Comparison of ENCODE assay signal across 2 cellular contexts in the genomic region with DNA sequence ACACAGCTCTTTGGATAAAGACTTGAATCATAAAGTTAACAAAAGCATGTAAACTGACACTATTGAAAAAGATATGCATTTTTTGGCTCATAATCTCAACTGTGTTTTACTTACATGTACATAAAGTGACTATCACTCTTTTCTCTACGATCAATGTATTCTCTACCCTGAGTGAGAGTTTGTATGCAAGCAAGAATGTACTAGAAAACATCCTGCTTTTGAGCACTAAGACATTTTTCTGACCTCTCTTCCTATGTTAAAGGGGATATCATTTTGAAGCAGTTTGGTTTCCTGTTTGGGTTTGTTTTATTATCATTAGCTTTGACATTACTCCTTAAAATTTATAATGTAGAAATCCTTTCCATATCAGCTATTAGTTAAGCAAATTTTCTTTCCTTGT.
TF ChIP-seq lines count a peak whose summit lies in the region.

No MANE protein-coding gene starts in this region.

TF ChIP-seq in K562, 482 proteins besides CTCF, POLR2A, EP300 and RAD21:
- no peak for TF ChIP-seq LARP7 (IDR thresholded peaks at IDR 0.05)
- TF ChIP-seq NFE2L1 (tag; IDR thresholded peaks at IDR 0.05; ENCODE audit: borderline replicate concordance, low read depth): no peak
- no peak for TF ChIP-seq HSF4 (CRISPR knock-in tag; IDR thresholded peaks at IDR 0.05; ENCODE audit: borderline replicate concordance)
- TF ChIP-seq ZKSCAN1 (IDR thresholded peaks at IDR 0.05; ENCODE audit: low read depth, low read length): no peak
- TF ChIP-seq MEF2A (IDR thresholded peaks at IDR 0.05; ENCODE audit: control insufficient read depth, low read depth, low read length): no peak
- no peak for TF ChIP-seq RBM17 (IDR thresholded peaks at IDR 0.05; ENCODE audit: borderline replicate concordance, low read depth, low read length)
- no peak for TF ChIP-seq TAF1 (IDR thresholded peaks at IDR 0.05; ENCODE audit: control insufficient read depth, extremely low read depth, insufficient read depth, low read length, severe bottlenecking)
- TF ChIP-seq, protein P1, sequence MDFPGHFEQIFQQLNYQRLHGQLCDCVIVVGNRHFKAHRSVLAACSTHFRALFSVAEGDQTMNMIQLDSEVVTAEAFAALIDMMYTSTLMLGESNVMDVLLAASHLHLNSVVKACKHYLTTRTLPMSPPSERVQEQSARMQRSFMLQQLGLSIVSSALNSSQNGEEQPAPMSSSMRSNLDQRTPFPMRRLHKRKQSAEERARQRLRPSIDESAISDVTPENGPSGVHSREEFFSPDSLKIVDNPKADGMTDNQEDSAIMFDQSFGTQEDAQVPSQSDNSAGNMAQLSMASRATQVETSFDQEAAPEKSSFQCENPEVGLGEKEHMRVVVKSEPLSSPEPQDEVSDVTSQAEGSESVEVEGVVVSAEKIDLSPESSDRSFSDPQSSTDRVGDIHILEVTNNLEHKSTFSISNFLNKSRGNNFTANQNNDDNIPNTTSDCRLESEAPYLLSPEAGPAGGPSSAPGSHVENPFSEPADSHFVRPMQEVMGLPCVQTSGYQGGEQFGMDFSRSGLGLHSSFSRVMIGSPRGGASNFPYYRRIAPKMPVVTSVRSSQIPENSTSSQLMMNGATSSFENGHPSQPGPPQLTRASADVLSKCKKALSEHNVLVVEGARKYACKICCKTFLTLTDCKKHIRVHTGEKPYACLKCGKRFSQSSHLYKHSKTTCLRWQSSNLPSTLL (IDR thresholded peaks at IDR 0.05): no peak
- TF ChIP-seq MAFK (IDR thresholded peaks at IDR 0.05; ENCODE audit: low read length): no peak
- TF ChIP-seq ZNF121 (CRISPR knock-in tag; conservative IDR thresholded peaks at IDR 0.05): no peak
- TF ChIP-seq ELF4 (CRISPR knock-in tag; IDR thresholded peaks at IDR 0.05): no peak
- TF ChIP-seq, protein P2, sequence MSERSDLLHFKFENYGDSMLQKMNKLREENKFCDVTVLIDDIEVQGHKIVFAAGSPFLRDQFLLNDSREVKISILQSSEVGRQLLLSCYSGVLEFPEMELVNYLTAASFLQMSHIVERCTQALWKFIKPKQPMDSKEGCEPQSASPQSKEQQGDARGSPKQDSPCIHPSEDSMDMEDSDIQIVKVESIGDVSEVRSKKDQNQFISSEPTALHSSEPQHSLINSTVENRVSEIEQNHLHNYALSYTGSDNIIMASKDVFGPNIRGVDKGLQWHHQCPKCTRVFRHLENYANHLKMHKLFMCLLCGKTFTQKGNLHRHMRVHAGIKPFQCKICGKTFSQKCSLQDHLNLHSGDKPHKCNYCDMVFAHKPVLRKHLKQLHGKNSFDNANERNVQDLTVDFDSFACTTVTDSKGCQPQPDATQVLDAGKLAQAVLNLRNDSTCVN (CRISPR knock-in tag; IDR thresholded peaks at IDR 0.05): no peak
- no peak for TF ChIP-seq RBM25 (IDR thresholded peaks at IDR 0.05; ENCODE audit: low read depth, low read length, severe bottlenecking)
- TF ChIP-seq RBM22 (IDR thresholded peaks at IDR 0.05; ENCODE audit: low read depth, low read length, poor library complexity, severe bottlenecking): no peak
- no peak for TF ChIP-seq MECOM (CRISPR knock-in tag; IDR thresholded peaks at IDR 0.05)
- TF ChIP-seq, protein P3, sequence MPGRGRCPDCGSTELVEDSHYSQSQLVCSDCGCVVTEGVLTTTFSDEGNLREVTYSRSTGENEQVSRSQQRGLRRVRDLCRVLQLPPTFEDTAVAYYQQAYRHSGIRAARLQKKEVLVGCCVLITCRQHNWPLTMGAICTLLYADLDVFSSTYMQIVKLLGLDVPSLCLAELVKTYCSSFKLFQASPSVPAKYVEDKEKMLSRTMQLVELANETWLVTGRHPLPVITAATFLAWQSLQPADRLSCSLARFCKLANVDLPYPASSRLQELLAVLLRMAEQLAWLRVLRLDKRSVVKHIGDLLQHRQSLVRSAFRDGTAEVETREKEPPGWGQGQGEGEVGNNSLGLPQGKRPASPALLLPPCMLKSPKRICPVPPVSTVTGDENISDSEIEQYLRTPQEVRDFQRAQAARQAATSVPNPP (IDR thresholded peaks at IDR 0.05; ENCODE audit: borderline replicate concordance, insufficient read depth, insufficient read length): no peak
- no peak for TF ChIP-seq BCL6 (CRISPR knock-in tag; IDR thresholded peaks at IDR 0.05)
- TF ChIP-seq GABPA (tag; conservative IDR thresholded peaks at IDR 0.05; ENCODE audit: low read depth): no peak
- TF ChIP-seq, protein P4, sequence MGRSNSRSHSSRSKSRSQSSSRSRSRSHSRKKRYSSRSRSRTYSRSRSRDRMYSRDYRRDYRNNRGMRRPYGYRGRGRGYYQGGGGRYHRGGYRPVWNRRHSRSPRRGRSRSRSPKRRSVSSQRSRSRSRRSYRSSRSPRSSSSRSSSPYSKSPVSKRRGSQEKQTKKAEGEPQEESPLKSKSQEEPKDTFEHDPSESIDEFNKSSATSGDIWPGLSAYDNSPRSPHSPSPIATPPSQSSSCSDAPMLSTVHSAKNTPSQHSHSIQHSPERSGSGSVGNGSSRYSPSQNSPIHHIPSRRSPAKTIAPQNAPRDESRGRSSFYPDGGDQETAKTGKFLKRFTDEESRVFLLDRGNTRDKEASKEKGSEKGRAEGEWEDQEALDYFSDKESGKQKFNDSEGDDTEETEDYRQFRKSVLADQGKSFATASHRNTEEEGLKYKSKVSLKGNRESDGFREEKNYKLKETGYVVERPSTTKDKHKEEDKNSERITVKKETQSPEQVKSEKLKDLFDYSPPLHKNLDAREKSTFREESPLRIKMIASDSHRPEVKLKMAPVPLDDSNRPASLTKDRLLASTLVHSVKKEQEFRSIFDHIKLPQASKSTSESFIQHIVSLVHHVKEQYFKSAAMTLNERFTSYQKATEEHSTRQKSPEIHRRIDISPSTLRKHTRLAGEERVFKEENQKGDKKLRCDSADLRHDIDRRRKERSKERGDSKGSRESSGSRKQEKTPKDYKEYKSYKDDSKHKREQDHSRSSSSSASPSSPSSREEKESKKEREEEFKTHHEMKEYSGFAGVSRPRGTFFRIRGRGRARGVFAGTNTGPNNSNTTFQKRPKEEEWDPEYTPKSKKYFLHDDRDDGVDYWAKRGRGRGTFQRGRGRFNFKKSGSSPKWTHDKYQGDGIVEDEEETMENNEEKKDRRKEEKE (IDR thresholded peaks at IDR 0.05; ENCODE audit: borderline replicate concordance in 1 of 2, control insufficient read depth in 1 of 2, low read depth in 2 of 2, low read length in 1 of 2): no peak
- no peak for TF ChIP-seq ERF (CRISPR knock-in tag; IDR thresholded peaks at IDR 0.05)

TF ChIP-seq in endothelial cell of umbilical vein, 7 proteins besides CTCF, POLR2A, EP300 and RAD21:
- TF ChIP-seq POLR2AphosphoS5 (IDR thresholded peaks at IDR 0.05; ENCODE audit: insufficient read depth, low read depth, low read length): no peak
